Comparison of ENCODE assay signal across 18 cellular contexts in the genomic region with DNA sequence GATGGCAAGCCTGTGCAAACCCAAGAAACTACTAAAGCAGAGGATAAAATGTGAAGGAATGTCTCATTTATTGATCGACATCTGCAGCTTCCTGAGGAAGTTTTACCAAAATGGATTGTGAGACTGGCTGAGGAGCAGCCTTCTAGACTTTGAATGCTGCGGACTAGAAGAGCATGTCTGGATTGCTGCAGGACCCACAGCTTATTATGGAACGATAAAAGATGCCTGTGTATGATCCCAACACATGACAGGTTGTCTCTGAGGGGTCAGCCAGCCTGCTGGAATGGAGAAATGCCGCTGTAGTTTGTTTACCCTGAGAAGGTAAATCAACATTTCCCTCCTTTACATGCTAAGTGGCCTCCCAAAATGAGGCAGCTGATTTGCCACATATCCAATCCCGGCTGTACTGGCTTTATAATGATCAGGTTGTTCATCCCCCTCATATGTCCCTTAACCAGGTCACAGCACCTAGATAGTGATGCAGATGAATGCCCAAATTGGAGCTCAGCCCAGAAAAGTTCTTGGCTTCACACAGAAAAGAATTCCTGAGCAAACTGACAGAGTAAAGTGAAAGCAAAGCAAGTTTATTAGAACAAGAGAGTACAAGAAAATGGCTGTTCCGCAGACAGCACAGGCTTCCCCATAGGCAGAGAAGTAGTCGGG.
DNase-seq lines count a peak whose midpoint lies in the region; ATAC-seq, FAIRE-seq and TF ChIP-seq lines count a peak whose summit lies in the region.
"Had no signal": no experiment of that assay in that cellular context is flagged by ENCODE, and none has a peak within 500 bp of the region (broad histone marks: within the 10 kb centered on the region; RNA-seq: fewer than 3 reads in every experiment).

No MANE protein-coding gene starts in this region.

- H3K23ac ChIP-seq in IMR-90 (ENCODE audit: low read depth, low read length): no peak overlapping the region

- DNase-seq in IMR-90 (peak; percentile 38), MCF 10A (ENCODE audit: unreplicated experiment) (no peak), iris pigment epithelial cell (ENCODE audit: low read depth) (peak; percentile 31), sigmoid colon (no peak), ovary (no peak), GM03348 (ENCODE audit: low spot score) (no peak), small intestine (no peak)
- DNase-seq: activated CD4-positive, CD25-positive, alpha-beta regulatory T cell; activated CD8-positive, alpha-beta memory T cell treated with anti-CD3 and anti-CD28 coated beads, Interleukin-2, amount 50 U/mL, for 48 hours; CD4-positive, alpha-beta T cell; cortex of kidney; naive B cell; stimulated activated naive CD8-positive, alpha-beta T cell treated with anti-CD3 and anti-CD28 coated beads, Interleukin-15, Interleukin-2, amounts not matched to agents 100 U/mL and 50 U/mL, for 24 hours had no signal

- H3K9me1 ChIP-seq in IMR-90 (ENCODE audit: insufficient read depth, low read length): no peaks in the 10 kb centered on the region

- ATAC-seq in IMR-90 (ENCODE audit: low read depth): peak; percentile 42; the same call in 1 of the 2 replicates
- ATAC-seq in HG02678 (IDR thresholded peaks at IDR 0.05; ENCODE audit: unreplicated experiment): no peak
- ATAC-seq: sciatic nerve; stimulated activated naive CD8-positive, alpha-beta T cell treated with anti-CD3 and anti-CD28 coated beads, Interleukin-15, Interleukin-2, amounts not matched to agents 100 U/mL and 50 U/mL, for 24 hours had no signal

- H3K27me3 Mint-ChIP-seq in MCF 10A (ENCODE audit: insufficient read depth, unreplicated experiment): no peaks in the 10 kb centered on the region

- no peak for TF ChIP-seq POLR2A in IMR-90 (IDR thresholded peaks at IDR 0.05; ENCODE audit: low read depth, low read length)
- TF ChIP-seq POLR2A in sigmoid colon (IDR thresholded peaks at IDR 0.05): no peak
- TF ChIP-seq POLR2A in ovary (IDR thresholded peaks at IDR 0.05): no peak

- H3K4ac ChIP-seq in IMR-90 (ENCODE audit: low read depth, low read length): no peak overlapping the region

- H3K27ac ChIP-seq in IMR-90 (ENCODE audit: insufficient read depth, low read length) (no peak overlapping the region), sigmoid colon (peak overlapping the region in 3 of 4 donors; percentile 49 to 61 (median 56)), ovary (no peak overlapping the region), small intestine (ENCODE audit: low read depth in 1 of 2, low read length in 1 of 2) (no peak overlapping the region)
- H3K27ac ChIP-seq: SK-N-MC had no signal

- peak overlapping the region; percentile 53 for H2AFZ ChIP-seq in IMR-90 (replicated peaks; ENCODE audit: low read length, poor library complexity)

- no peak overlapping the region for H2BK120ac ChIP-seq in IMR-90 (ENCODE audit: low read depth, low read length)

- H3K4me1 ChIP-seq in IMR-90 (ENCODE audit: control insufficient read depth, insufficient read depth, low read length) (peaks cover 2% of the 10 kb centered on the region; the same call in 1 of the 2 replicates), sigmoid colon (peaks cover 0 to 22% (median 11%) of the 10 kb centered on the region in 4 donors), ovary (ENCODE audit: insufficient read depth) (peaks cover 1% of the 10 kb centered on the region), small intestine (ENCODE audit: control insufficient read depth in 2 of 2, insufficient read depth in 1 of 2, low read depth in 1 of 2, low read length in 1 of 2) (no peaks in the 10 kb centered on the region)

- no peak overlapping the region for H4K91ac ChIP-seq in IMR-90 (ENCODE audit: insufficient read depth, low read depth, low read length)

- no peaks in the 10 kb centered on the region for H3K36me3 Mint-ChIP-seq in MCF 10A (ENCODE audit: insufficient read depth, unreplicated experiment)
- H3K36me3 Mint-ChIP-seq: activated naive CD8-positive, alpha-beta T cell; naive B cell had no signal

- peaks cover 12% of the 10 kb centered on the region for H3K4me1 Mint-ChIP-seq in MCF 10A (ENCODE audit: insufficient read depth, unreplicated experiment)
- H3K4me1 Mint-ChIP-seq: naive B cell had no signal

- intact Hi-C loops in IMR-90 (cut with micrococcal nuclease): no loop called here
- intact Hi-C loops in MCF 10A (cut with micrococcal nuclease): no loop called here
- intact Hi-C loops in sigmoid colon (cut with DNase I): no loop called here
- intact Hi-C loops in ovary (cut with DNase I): no loop called here

- no peaks in the 10 kb centered on the region for H4K20me1 ChIP-seq in IMR-90 (ENCODE audit: insufficient read depth, low read length)

- H2BK5ac ChIP-seq in IMR-90 (ENCODE audit: low read depth, low read length, poor library complexity, severe bottlenecking): no peak overlapping the region

- peak overlapping the region; percentile 6 for H3K27ac Mint-ChIP-seq in MCF 10A (ENCODE audit: low read depth, unreplicated experiment)
- H3K27ac Mint-ChIP-seq: activated naive CD8-positive, alpha-beta T cell; CD4-positive, alpha-beta T cell; naive B cell had no signal

- no peak overlapping the region for H2AK5ac ChIP-seq in IMR-90 (ENCODE audit: low read depth, low read length)

- no peak for TF ChIP-seq RAD21 in IMR-90 (IDR thresholded peaks at IDR 0.05; ENCODE audit: low read length)

- 80% methylated on average over 3 of the region's 7 CpGs; no CpG with 5 or more reads in 1 of the 2 experiments for WGBS in IMR-90 (ENCODE audit: extremely low coverage in 2 of 2, insufficient read length in 1 of 2), 2 experiments
- WGBS in sigmoid colon, 2 donors: 80 to 84% methylated on average over 7 of the region's 7 CpGs
- WGBS in ovary, 3 donors: 19 to 36% (median 24%) methylated on average over 7 of the region's 7 CpGs
- 73 to 79% (median 77%) methylated on average over 7 of the region's 7 CpGs for WGBS in small intestine, 3 donors

- no peak overlapping the region for H2AK9ac ChIP-seq in IMR-90 (replicated peaks; ENCODE audit: low read depth, low read length, poor library complexity)

- dilution Hi-C loops in IMR-90 (cut with HindIII; ENCODE audit: low sequenced_read_pairs, unreplicated experiment): no loop called here

- H3K9me3 ChIP-seq in IMR-90 (ENCODE audit: control insufficient read depth, insufficient read depth, low read length) (no peaks in the 10 kb centered on the region), sigmoid colon (no peaks in the 10 kb centered on the region), ovary (no peaks in the 10 kb centered on the region), small intestine (ENCODE audit: control insufficient read depth, low read depth) (no peaks in the 10 kb centered on the region)

- no peak overlapping the region for H2BK20ac ChIP-seq in IMR-90 (ENCODE audit: low read depth, low read length)

- H2BK15ac ChIP-seq in IMR-90 (ENCODE audit: low read depth, low read length): no peak overlapping the region

- peak overlapping the region; percentile 29 for H3K4me3 Mint-ChIP-seq in MCF 10A (ENCODE audit: unreplicated experiment)
- H3K4me3 Mint-ChIP-seq: activated naive CD8-positive, alpha-beta T cell; CD4-positive, alpha-beta T cell; naive B cell had no signal

- peak overlapping the region; percentile 52 for H3K4me2 ChIP-seq in IMR-90 (ENCODE audit: low read depth, low read length)

- in situ Hi-C loops in IMR-90 (cut with MboI; ENCODE audit: low sequenced_read_pairs): no loop called here

- no peaks in the 10 kb centered on the region for H3K79me1 ChIP-seq in IMR-90 (ENCODE audit: low read depth in 1 of 2, low read length in 2 of 2)

- no peaks in the 10 kb centered on the region for H3K9me3 Mint-ChIP-seq in MCF 10A (ENCODE audit: unreplicated experiment)
- H3K9me3 Mint-ChIP-seq: CD4-positive, alpha-beta T cell; naive B cell had no signal

- H4K5ac ChIP-seq in IMR-90 (ENCODE audit: low read depth, low read length): no peak overlapping the region

- H3K4me3 ChIP-seq in IMR-90 (ENCODE audit: insufficient read depth, low read depth, low read length) (no peak overlapping the region), sigmoid colon (peak overlapping the region in 3 of 4 donors; percentile 23 to 36 (median 30)), ovary (no peak overlapping the region), small intestine (ENCODE audit: low read depth in 1 of 2, low read length in 2 of 2) (no peak overlapping the region)
- H3K4me3 ChIP-seq: SK-N-MC had no signal

- FAIRE-seq in small intestine (lab: Jason Lieb, UNC): no peak
- FAIRE-seq: G401.6 had no signal

- BruUV-seq in IMR-90 (replicated peaks; lab: Mats Ljungman, UMichigan): no TSS peak
- BruUV-seq in MCF 10A (replicated peaks; lab: Mats Ljungman, UMichigan): no TSS peak

- H3K27me3 ChIP-seq in IMR-90 (ENCODE audit: control insufficient read depth, insufficient read depth, low read length): no peaks in the 10 kb centered on the region
- no peaks in the 10 kb centered on the region for H3K27me3 ChIP-seq in sigmoid colon
- no peaks in the 10 kb centered on the region for H3K27me3 ChIP-seq in ovary
- H3K27me3 ChIP-seq in small intestine (ENCODE audit: control insufficient read depth in 2 of 2, insufficient read depth in 2 of 2, low read length in 2 of 2): no peaks in the 10 kb centered on the region

- no peak overlapping the region for H3K14ac ChIP-seq in IMR-90 (replicated peaks; ENCODE audit: low read depth, low read length)

- no peak overlapping the region for H3K18ac ChIP-seq in IMR-90 (ENCODE audit: low read depth, low read length)

- no peaks in the 10 kb centered on the region for H3K36me3 ChIP-seq in IMR-90 (ENCODE audit: control insufficient read depth, insufficient read depth, low read length)
- no peaks in the 10 kb centered on the region for H3K36me3 ChIP-seq in sigmoid colon
- no peaks in the 10 kb centered on the region for H3K36me3 ChIP-seq in ovary
- no peaks in the 10 kb centered on the region for H3K36me3 ChIP-seq in small intestine (ENCODE audit: control insufficient read depth in 2 of 2, insufficient read depth in 2 of 2, low read length in 2 of 2)

- no peak overlapping the region for H3K9ac ChIP-seq in IMR-90 (ENCODE audit: low read depth, low read length)

- H3K56ac ChIP-seq in IMR-90 (ENCODE audit: extremely low read depth, insufficient read depth, low read length): no peak overlapping the region

- POLR2A ChIA-PET in IMR-90 (lab: Charles Lee; ENCODE audit: unreplicated experiment): no interaction called here
- POLR2A ChIA-PET in MCF 10A (lab: Yijun Ruan, JAX): interaction anchor here (0.5 to 0.6 kb wide), 2 partner anchors 18 to 282 kb away, joined by 3 to 11 read pairs; no protein-coding TSS in a partner anchor

- TF ChIP-seq EP300 in sigmoid colon (IDR thresholded peaks at IDR 0.05) (no peak), ovary (IDR thresholded peaks at IDR 0.05) (no peak)

- TF ChIP-seq CTCF in IMR-90 (conservative IDR thresholded peaks at IDR 0.05; ENCODE audit: low read depth, low read length): no peak
- TF ChIP-seq CTCF in MCF 10A (IDR thresholded peaks at IDR 0.05; ENCODE audit: unreplicated experiment): no peak
- no peak for TF ChIP-seq CTCF in sigmoid colon (IDR thresholded peaks at IDR 0.05)
- TF ChIP-seq CTCF in ovary (IDR thresholded peaks at IDR 0.05): no peak

- CTCF ChIA-PET in IMR-90 (lab: Yijun Ruan, JAX): interaction anchor here (1.1 kb wide), 1 partner anchor 20 kb away, joined by 3 read pairs; no protein-coding TSS in a partner anchor
- CTCF ChIA-PET in MCF 10A (lab: Yijun Ruan, JAX): interaction anchor here (0.7 to 4.6 kb wide), 4 partner anchors 18 to 127 kb away, joined by 3 to 29 read pairs (median 4); no protein-coding TSS in a partner anchor

- H4K8ac ChIP-seq in IMR-90 (ENCODE audit: low read depth in 2 of 2, low read length in 2 of 2): no peak overlapping the region

Comparison
In these comparisons a context has a peak if more than half of its experiments do, and no peak if none do; other contexts are left out.
1. DNase-seq: peak in IMR-90 (single experiment) and iris pigment epithelial cell (single experiment); none in MCF 10A (single experiment), sigmoid colon (single experiment), ovary (0 of 5), GM03348 (single experiment) and small intestine (single experiment).
2. H3K27ac ChIP-seq: peak in sigmoid colon (3 of 4); none in IMR-90 (single experiment), ovary (0 of 2) and small intestine (0 of 2).
3. H3K4me3 ChIP-seq: peak in sigmoid colon (3 of 4); none in IMR-90 (single experiment), ovary (single experiment) and small intestine (0 of 2).